ENCODE assay signal across 1 cellular context in genomic region chr1:209627349-209628196, GRCh38.
TF ChIP-seq lines count a peak whose summit lies in the region.

No MANE protein-coding gene starts in this region.

TF ChIP-seq in IMR-90, 13 proteins besides CTCF, POLR2A, EP300 and RAD21:
- TF ChIP-seq CEBPB (IDR thresholded peaks at IDR 0.05; ENCODE audit: low read depth, low read length) (no peak), RCOR1 (IDR thresholded peaks at IDR 0.05; ENCODE audit: insufficient replicate concordance, low read length) (no peak), RFX5 (IDR thresholded peaks at IDR 0.05; ENCODE audit: low read depth, low read length) (no peak), USF2 (IDR thresholded peaks at IDR 0.05; ENCODE audit: low read depth, low read length) (no peak), SMC3 (IDR thresholded peaks at IDR 0.05; ENCODE audit: low read depth, low read length) (peak; percentile 66), ELK1 (IDR thresholded peaks at IDR 0.05; ENCODE audit: borderline replicate concordance, low read depth, low read length) (no peak), MAZ (IDR thresholded peaks at IDR 0.05; ENCODE audit: borderline replicate concordance, low read depth, low read length) (0 out of 2 replicates have a peak, but pooled peaks have one; percentile 26), MXI1 (IDR thresholded peaks at IDR 0.05; ENCODE audit: borderline replicate concordance, low read depth, low read length) (no peak), FOS (IDR thresholded peaks at IDR 0.05; ENCODE audit: low read depth, low read length) (0 out of 2 replicates have a peak, but pooled peaks have one; percentile 26), MAFK (IDR thresholded peaks at IDR 0.05; ENCODE audit: low read depth, low read length) (no peak)
